In the genomic region with DNA sequence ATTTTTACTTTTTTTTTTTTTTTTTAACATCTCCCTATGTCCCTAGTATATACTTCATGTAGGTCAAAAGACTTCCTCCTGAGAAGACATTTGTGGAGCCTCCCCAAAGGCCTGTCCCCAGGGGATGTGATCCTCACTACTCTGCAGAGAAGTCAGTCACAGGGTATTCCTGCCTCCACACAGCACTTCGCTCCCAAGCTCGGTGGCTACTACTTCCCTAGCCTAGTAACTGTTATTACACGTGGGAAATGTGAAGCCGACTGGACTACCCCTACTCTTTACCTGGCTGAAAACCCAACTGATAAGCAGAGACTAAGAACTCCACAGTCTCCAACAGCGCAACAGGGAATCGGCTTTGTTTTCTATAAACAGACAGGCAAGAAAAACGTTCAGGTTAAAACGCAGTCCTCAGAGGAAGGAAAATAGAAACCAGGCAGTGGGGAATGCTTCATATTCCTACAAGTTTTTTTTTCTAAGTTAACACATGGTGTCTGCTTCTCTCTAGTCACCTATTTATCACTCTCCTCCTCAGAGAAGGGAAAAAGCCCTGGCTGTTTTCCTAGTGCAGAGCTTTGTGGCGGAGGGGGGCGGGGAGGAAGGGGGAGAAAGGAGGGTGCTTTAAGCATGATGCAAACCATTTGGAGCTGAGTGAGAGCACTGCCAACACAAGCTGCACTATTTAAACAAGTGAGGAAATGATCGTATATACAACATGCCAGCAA, we compare ENCODE assay signal across 10 cellular contexts.
DNase-seq lines count a peak whose midpoint lies in the region; ATAC-seq, FAIRE-seq and TF ChIP-seq lines count a peak whose summit lies in the region.
"Had no signal": no experiment of that assay in that cellular context is flagged by ENCODE, and none has a peak within 500 bp of the region (broad histone marks: within the 10 kb centered on the region; RNA-seq: fewer than 3 reads in every experiment).

No MANE protein-coding gene starts in this region.

- POLR2A ChIA-PET in endothelial cell of umbilical vein (lab: Charles Lee): interaction anchor here (0.6 to 1.1 kb wide), 3 partner anchors 20 to 82 kb away, joined by 3 to 10 read pairs (median 4); no protein-coding TSS in a partner anchor

- peak; percentile 96 for FAIRE-seq in endothelial cell of umbilical vein (lab: Jason Lieb, UNC)

- H3K4me3 ChIP-seq in endothelial cell of umbilical vein (replicated peaks in 1 of 3; ENCODE audit: insufficient read depth in 1 of 3, low read depth in 1 of 3, low read length in 3 of 3) (peak overlapping the region in 1 of 3 experiments; percentile 40), muscle layer of colon (ENCODE audit: low read depth in 1 of 2, low read length in 2 of 2) (peak overlapping the region in 1 of 2 donors; percentile 48), H7 (ENCODE audit: insufficient read depth, low read depth, low read length) (no peak overlapping the region)

- peaks cover 55% of the 10 kb centered on the region for H3K4me1 ChIP-seq in endothelial cell of umbilical vein (ENCODE audit: control insufficient read depth, extremely low read depth, insufficient read depth, low read length)
- peaks cover 56% of the 10 kb centered on the region for H3K4me1 ChIP-seq in muscle layer of colon (ENCODE audit: insufficient read depth, low read length)

- H4K20me1 ChIP-seq in endothelial cell of umbilical vein (replicated peaks; ENCODE audit: control insufficient read depth, extremely low read depth, insufficient read depth, low read length): no peaks in the 10 kb centered on the region

- H3K4me2 ChIP-seq in endothelial cell of umbilical vein (ENCODE audit: insufficient read depth, low read length): peak overlapping the region; percentile 71

- H3K9me1 ChIP-seq in endothelial cell of umbilical vein (replicated peaks; ENCODE audit: control insufficient read depth, extremely low read depth, insufficient read depth, low read length): no peaks in the 10 kb centered on the region

- TF ChIP-seq POLR2A in endothelial cell of umbilical vein (IDR thresholded peaks at IDR 0.05; ENCODE audit: low read depth, low read length): no peak

- H3K36me3 Mint-ChIP-seq in activated naive CD8-positive, alpha-beta T cell treated with anti-CD3 and anti-CD28 coated beads, Interleukin-2, amount 50 U/mL, for 24 hours (ENCODE audit: low read depth): peaks cover 20% of the 10 kb centered on the region
- H3K36me3 Mint-ChIP-seq in activated naive CD8-positive, alpha-beta T cell treated with anti-CD3 and anti-CD28 coated beads for 36 hours: peaks cover 28% of the 10 kb centered on the region

- peak overlapping the region; percentile 5 for H2AFZ ChIP-seq in endothelial cell of umbilical vein (ENCODE audit: low read depth, low read length)

- dilution Hi-C loops in endothelial cell of umbilical vein (cut with MboI; ENCODE audit: extremely low pct_ligation_motif_present, low sequenced_read_pairs): no loop called here

- no peaks in the 10 kb centered on the region for H3K79me2 ChIP-seq in endothelial cell of umbilical vein (ENCODE audit: control insufficient read depth, insufficient read depth, low read length)

- no peaks in the 10 kb centered on the region for H3K9me3 Mint-ChIP-seq in activated naive CD8-positive, alpha-beta T cell treated with anti-CD3 and anti-CD28 coated beads, Interleukin-2, amount 50 U/mL, for 24 hours
- H3K9me3 Mint-ChIP-seq in activated naive CD8-positive, alpha-beta T cell treated with anti-CD3 and anti-CD28 coated beads for 36 hours: no peaks in the 10 kb centered on the region
- H3K9me3 Mint-ChIP-seq: naive B cell had no signal

- H3K36me3 ChIP-seq in endothelial cell of umbilical vein (ENCODE audit: control insufficient read depth in 2 of 2, extremely low read depth in 1 of 2, insufficient read depth in 2 of 2, low read length in 2 of 2): peaks cover 0 to 3% of the 10 kb centered on the region in 2 experiments
- H3K36me3 ChIP-seq in muscle layer of colon (ENCODE audit: insufficient read depth, low read length): peaks cover 16% of the 10 kb centered on the region
- H3K36me3 ChIP-seq in H7 (replicated peaks; ENCODE audit: control insufficient read depth, insufficient read depth, low read length): peaks cover 2% of the 10 kb centered on the region

- intact Hi-C loops in endothelial cell of umbilical vein (cut with micrococcal nuclease): loop anchor here (1.0 to 2.0 kb wide), 6 partner anchors 42 to 104 kb away; no protein-coding TSS in a partner anchor

- H3K4me1 Mint-ChIP-seq in activated naive CD8-positive, alpha-beta T cell treated with anti-CD3 and anti-CD28 coated beads, Interleukin-2, amount 50 U/mL, for 24 hours: no peaks in the 10 kb centered on the region
- no peaks in the 10 kb centered on the region for H3K4me1 Mint-ChIP-seq in activated naive CD8-positive, alpha-beta T cell treated with anti-CD3 and anti-CD28 coated beads for 36 hours
- H3K4me1 Mint-ChIP-seq: naive B cell had no signal

- no peak for TF ChIP-seq CTCF in endothelial cell of umbilical vein (IDR thresholded peaks at IDR 0.05; ENCODE audit: extremely low read depth in 1 of 2, insufficient read depth in 1 of 2, low read depth in 1 of 2, low read length in 2 of 2)

- H3K9ac ChIP-seq in endothelial cell of umbilical vein (replicated peaks; ENCODE audit: extremely low read depth, insufficient read depth, low read length): peak overlapping the region; percentile 96
- H3K9ac ChIP-seq in muscle layer of colon (ENCODE audit: low read length): peak overlapping the region; percentile 50

- H3K9me3 ChIP-seq in endothelial cell of umbilical vein (replicated peaks; ENCODE audit: control insufficient read depth, insufficient read depth, low read length) (no peaks in the 10 kb centered on the region), muscle layer of colon (ENCODE audit: low read length) (no peaks in the 10 kb centered on the region)

- BruUV-seq in endothelial cell of umbilical vein (replicated peaks; lab: Mats Ljungman, UMichigan): TSS peak; percentile 46

- H3K27me3 ChIP-seq in endothelial cell of umbilical vein (ENCODE audit: control insufficient read depth in 2 of 2, insufficient read depth in 2 of 2, low read length in 2 of 2) (no peaks in the 10 kb centered on the region), muscle layer of colon (ENCODE audit: control insufficient read depth in 1 of 2, insufficient read depth in 2 of 2, low read length in 2 of 2) (no peaks in the 10 kb centered on the region), H7 (ENCODE audit: control insufficient read depth, insufficient read depth, low read length) (no peaks in the 10 kb centered on the region)

- no peak overlapping the region for H3K4me3 Mint-ChIP-seq in activated naive CD8-positive, alpha-beta T cell treated with anti-CD3 and anti-CD28 coated beads, Interleukin-2, amount 50 U/mL, for 24 hours
- H3K4me3 Mint-ChIP-seq in activated naive CD8-positive, alpha-beta T cell treated with anti-CD3 and anti-CD28 coated beads for 36 hours: no peak overlapping the region
- H3K4me3 Mint-ChIP-seq: naive B cell had no signal

- no peak for DNase-seq in activated naive CD8-positive, alpha-beta T cell treated with anti-CD3 and anti-CD28 coated beads, Interleukin-2, amount 50 U/mL, for 24 hours
- no peak for DNase-seq in activated naive CD8-positive, alpha-beta T cell treated with anti-CD3 and anti-CD28 coated beads for 36 hours
- DNase-seq in endothelial cell of umbilical vein (ENCODE audit: low read depth, low spot score) (peak; percentile 98), NCI-H1436 treated with DMSO at 0.1 percent for 48 hours (lab: John Stamatoyannopoulos, UW) (no peak), COLO829 (ENCODE audit: low spot score) (no peak), H7 (no peak)
- DNase-seq: naive B cell had no signal

- ATAC-seq in activated naive CD8-positive, alpha-beta T cell treated with anti-CD3 and anti-CD28 coated beads, Interleukin-2, amount 50 U/mL, for 24 hours: no peak
- ATAC-seq in GM19395 (IDR thresholded peaks at IDR 0.05; ENCODE audit: unreplicated experiment): no peak

- no peaks in the 10 kb centered on the region for H3K27me3 Mint-ChIP-seq in activated naive CD8-positive, alpha-beta T cell treated with anti-CD3 and anti-CD28 coated beads, Interleukin-2, amount 50 U/mL, for 24 hours
- no peaks in the 10 kb centered on the region for H3K27me3 Mint-ChIP-seq in activated naive CD8-positive, alpha-beta T cell treated with anti-CD3 and anti-CD28 coated beads for 36 hours
- H3K27me3 Mint-ChIP-seq: naive B cell had no signal

- H3K27ac ChIP-seq in endothelial cell of umbilical vein (ENCODE audit: insufficient read depth, low read depth, low read length) (peak overlapping the region; percentile 94), muscle layer of colon (ENCODE audit: low read depth, low read length) (peak overlapping the region; percentile 72)
- H3K27ac ChIP-seq: C4-2B had no signal

- CTCF ChIA-PET in endothelial cell of umbilical vein (lab: Charles Lee): interaction anchor here (0.7 to 4.9 kb wide), 21 partner anchors 10 to 117 kb away, joined by 3 to 25 read pairs (median 4); partner anchors contain the start of gene HIC1

- peak overlapping the region; percentile 43 for H3K27ac Mint-ChIP-seq in activated naive CD8-positive, alpha-beta T cell treated with anti-CD3 and anti-CD28 coated beads, Interleukin-2, amount 50 U/mL, for 24 hours
- no peak overlapping the region for H3K27ac Mint-ChIP-seq in activated naive CD8-positive, alpha-beta T cell treated with anti-CD3 and anti-CD28 coated beads for 36 hours

TF ChIP-seq in endothelial cell of umbilical vein, 7 proteins besides CTCF, POLR2A, EP300 and RAD21:
- TF ChIP-seq POLR2AphosphoS5 (IDR thresholded peaks at IDR 0.05; ENCODE audit: insufficient read depth, low read depth, low read length): no peak
- no peak for TF ChIP-seq GATA2 (IDR thresholded peaks at IDR 0.05; ENCODE audit: insufficient read depth, insufficient read length, low read depth, low read length)
- TF ChIP-seq EZH2 (IDR thresholded peaks at IDR 0.05; ENCODE audit: borderline replicate concordance, low read depth, low read length, severe bottlenecking): no peak
- TF ChIP-seq FOS (IDR thresholded peaks at IDR 0.05; ENCODE audit: borderline replicate concordance, insufficient read depth, low read length): no peak
- no peak for TF ChIP-seq MYC (IDR thresholded peaks at IDR 0.05; ENCODE audit: low read depth, low read length)
- TF ChIP-seq MAX (IDR thresholded peaks at IDR 0.05; ENCODE audit: insufficient read depth, insufficient read length): no peak
- no peak for TF ChIP-seq JUN (IDR thresholded peaks at IDR 0.05; ENCODE audit: borderline replicate concordance, insufficient read depth, insufficient read length, low read depth)
